Comparison of ENCODE assay signal across 1 cellular context in genomic region chr12:110117948-110118685, GRCh38.
TF ChIP-seq lines count a peak whose summit lies in the region.

No MANE protein-coding gene starts in this region.

TF ChIP-seq in HepG2, 621 proteins besides CTCF, POLR2A, EP300 and RAD21 (continued from another document and continues in another):
- no peak for TF ChIP-seq SOX6 (IDR thresholded peaks at IDR 0.05)
- 0 out of 2 replicates have a peak, but pooled peaks have one; percentile 16 for TF ChIP-seq SOX6 (CRISPR knock-in tag; IDR thresholded peaks at IDR 0.05)
- peak; percentile 18; the same call in 1 of the 2 replicates for TF ChIP-seq GABPB1 (CRISPR knock-in tag; IDR thresholded peaks at IDR 0.05)
- TF ChIP-seq KDM6A (CRISPR knock-in tag; IDR thresholded peaks at IDR 0.05; ENCODE audit: low read depth): no peak
- peak; percentile 24; the same call in 1 of the 2 replicates for TF ChIP-seq KAT8 (CRISPR knock-in tag; IDR thresholded peaks at IDR 0.05)
- TF ChIP-seq, protein P1, sequence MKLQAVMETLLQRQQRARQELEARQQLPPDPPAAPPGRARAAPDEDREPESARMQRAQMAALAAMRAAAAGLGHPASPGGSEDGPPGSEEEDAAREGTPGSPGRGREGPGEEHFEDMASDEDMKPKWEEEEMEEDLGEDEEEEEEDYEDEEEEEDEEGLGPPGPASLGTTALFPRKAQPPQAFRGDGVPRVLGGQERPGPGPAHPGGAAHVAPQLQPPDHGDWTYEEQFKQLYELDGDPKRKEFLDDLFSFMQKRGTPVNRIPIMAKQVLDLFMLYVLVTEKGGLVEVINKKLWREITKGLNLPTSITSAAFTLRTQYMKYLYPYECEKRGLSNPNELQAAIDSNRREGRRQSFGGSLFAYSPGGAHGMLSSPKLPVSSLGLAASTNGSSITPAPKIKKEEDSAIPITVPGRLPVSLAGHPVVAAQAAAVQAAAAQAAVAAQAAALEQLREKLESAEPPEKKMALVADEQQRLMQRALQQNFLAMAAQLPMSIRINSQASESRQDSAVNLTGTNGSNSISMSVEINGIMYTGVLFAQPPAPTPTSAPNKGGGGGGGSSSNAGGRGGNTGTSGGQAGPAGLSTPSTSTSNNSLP (IDR thresholded peaks at IDR 0.05; ENCODE audit: low read depth, low read length): no peak
- TF ChIP-seq ZNF503 (CRISPR knock-in tag; IDR thresholded peaks at IDR 0.05): no peak
- TF ChIP-seq ZNF501 (CRISPR knock-in tag; IDR thresholded peaks at IDR 0.05): no peak
- TF ChIP-seq KLF15 (CRISPR knock-in tag; IDR thresholded peaks at IDR 0.05; ENCODE audit: borderline replicate concordance): no peak
- TF ChIP-seq FOXA3 (CRISPR knock-in tag; IDR thresholded peaks at IDR 0.05): peak; percentile 63
- TF ChIP-seq, protein P2, sequence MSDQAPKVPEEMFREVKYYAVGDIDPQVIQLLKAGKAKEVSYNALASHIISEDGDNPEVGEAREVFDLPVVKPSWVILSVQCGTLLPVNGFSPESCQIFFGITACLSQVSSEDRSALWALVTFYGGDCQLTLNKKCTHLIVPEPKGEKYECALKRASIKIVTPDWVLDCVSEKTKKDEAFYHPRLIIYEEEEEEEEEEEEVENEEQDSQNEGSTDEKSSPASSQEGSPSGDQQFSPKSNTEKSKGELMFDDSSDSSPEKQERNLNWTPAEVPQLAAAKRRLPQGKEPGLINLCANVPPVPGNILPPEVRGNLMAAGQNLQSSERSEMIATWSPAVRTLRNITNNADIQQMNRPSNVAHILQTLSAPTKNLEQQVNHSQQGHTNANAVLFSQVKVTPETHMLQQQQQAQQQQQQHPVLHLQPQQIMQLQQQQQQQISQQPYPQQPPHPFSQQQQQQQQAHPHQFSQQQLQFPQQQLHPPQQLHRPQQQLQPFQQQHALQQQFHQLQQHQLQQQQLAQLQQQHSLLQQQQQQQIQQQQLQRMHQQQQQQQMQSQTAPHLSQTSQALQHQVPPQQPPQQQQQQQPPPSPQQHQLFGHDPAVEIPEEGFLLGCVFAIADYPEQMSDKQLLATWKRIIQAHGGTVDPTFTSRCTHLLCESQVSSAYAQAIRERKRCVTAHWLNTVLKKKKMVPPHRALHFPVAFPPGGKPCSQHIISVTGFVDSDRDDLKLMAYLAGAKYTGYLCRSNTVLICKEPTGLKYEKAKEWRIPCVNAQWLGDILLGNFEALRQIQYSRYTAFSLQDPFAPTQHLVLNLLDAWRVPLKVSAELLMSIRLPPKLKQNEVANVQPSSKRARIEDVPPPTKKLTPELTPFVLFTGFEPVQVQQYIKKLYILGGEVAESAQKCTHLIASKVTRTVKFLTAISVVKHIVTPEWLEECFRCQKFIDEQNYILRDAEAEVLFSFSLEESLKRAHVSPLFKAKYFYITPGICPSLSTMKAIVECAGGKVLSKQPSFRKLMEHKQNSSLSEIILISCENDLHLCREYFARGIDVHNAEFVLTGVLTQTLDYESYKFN (CRISPR knock-in tag; conservative IDR thresholded peaks at IDR 0.05): peak; percentile 53
- TF ChIP-seq ELF3 (CRISPR knock-in tag; IDR thresholded peaks at IDR 0.05): peak; percentile 59
- no peak for TF ChIP-seq HNRNPUL1 (IDR thresholded peaks at IDR 0.05; ENCODE audit: low read depth, low read length)
- TF ChIP-seq TCF12 (IDR thresholded peaks at IDR 0.05): no peak
- TF ChIP-seq TCF12 (CRISPR knock-in tag; IDR thresholded peaks at IDR 0.05): no peak
- no peak for TF ChIP-seq JUN (CRISPR knock-in tag; IDR thresholded peaks at IDR 0.05)
- TF ChIP-seq ZNF780A (CRISPR knock-in tag; IDR thresholded peaks at IDR 0.05): no peak
- TF ChIP-seq KLF12 (CRISPR knock-in tag; IDR thresholded peaks at IDR 0.05; ENCODE audit: borderline replicate concordance): no peak
- TF ChIP-seq SAP130 (CRISPR knock-in tag; IDR thresholded peaks at IDR 0.05; ENCODE audit: low read depth): peak; percentile 42
- TF ChIP-seq, protein P3, sequence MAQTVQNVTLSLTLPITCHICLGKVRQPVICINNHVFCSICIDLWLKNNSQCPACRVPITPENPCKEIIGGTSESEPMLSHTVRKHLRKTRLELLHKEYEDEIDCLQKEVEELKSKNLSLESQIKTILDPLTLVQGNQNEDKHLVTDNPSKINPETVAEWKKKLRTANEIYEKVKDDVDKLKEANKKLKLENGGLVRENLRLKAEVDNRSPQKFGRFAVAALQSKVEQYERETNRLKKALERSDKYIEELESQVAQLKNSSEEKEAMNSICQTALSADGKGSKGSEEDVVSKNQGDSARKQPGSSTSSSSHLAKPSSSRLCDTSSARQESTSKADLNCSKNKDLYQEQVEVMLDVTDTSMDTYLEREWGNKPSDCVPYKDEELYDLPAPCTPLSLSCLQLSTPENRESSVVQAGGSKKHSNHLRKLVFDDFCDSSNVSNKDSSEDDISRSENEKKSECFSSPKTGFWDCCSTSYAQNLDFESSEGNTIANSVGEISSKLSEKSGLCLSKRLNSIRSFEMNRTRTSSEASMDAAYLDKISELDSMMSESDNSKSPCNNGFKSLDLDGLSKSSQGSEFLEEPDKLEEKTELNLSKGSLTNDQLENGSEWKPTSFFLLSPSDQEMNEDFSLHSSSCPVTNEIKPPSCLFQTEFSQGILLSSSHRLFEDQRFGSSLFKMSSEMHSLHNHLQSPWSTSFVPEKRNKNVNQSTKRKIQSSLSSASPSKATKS (CRISPR knock-in tag; IDR thresholded peaks at IDR 0.05): no peak
- no peak for TF ChIP-seq SRSF9 (IDR thresholded peaks at IDR 0.05; ENCODE audit: borderline replicate concordance, insufficient read depth, low read depth, low read length, poor library complexity, severe bottlenecking)
- 0 out of 2 replicates have a peak, but pooled peaks have one; percentile 34 for TF ChIP-seq MED1 (CRISPR knock-in tag; IDR thresholded peaks at IDR 0.05)
- peak; percentile 45; the same call in 1 of the 2 replicates for TF ChIP-seq ELF1 (CRISPR knock-in tag; IDR thresholded peaks at IDR 0.05)
- TF ChIP-seq ZSCAN29 (CRISPR knock-in tag; conservative IDR thresholded peaks at IDR 0.05): 0 out of 2 replicates have a peak, but pooled peaks have one; percentile 35
- peak; percentile 32; the same call in 1 of the 2 replicates for TF ChIP-seq SALL1 (CRISPR knock-in tag; IDR thresholded peaks at IDR 0.05)
- TF ChIP-seq ZNF432 (CRISPR knock-in tag; IDR thresholded peaks at IDR 0.05; ENCODE audit: borderline replicate concordance): no peak
- no peak for TF ChIP-seq KDM2A (CRISPR knock-in tag; IDR thresholded peaks at IDR 0.05; ENCODE audit: borderline replicate concordance, low read depth)
- TF ChIP-seq, protein P4, sequence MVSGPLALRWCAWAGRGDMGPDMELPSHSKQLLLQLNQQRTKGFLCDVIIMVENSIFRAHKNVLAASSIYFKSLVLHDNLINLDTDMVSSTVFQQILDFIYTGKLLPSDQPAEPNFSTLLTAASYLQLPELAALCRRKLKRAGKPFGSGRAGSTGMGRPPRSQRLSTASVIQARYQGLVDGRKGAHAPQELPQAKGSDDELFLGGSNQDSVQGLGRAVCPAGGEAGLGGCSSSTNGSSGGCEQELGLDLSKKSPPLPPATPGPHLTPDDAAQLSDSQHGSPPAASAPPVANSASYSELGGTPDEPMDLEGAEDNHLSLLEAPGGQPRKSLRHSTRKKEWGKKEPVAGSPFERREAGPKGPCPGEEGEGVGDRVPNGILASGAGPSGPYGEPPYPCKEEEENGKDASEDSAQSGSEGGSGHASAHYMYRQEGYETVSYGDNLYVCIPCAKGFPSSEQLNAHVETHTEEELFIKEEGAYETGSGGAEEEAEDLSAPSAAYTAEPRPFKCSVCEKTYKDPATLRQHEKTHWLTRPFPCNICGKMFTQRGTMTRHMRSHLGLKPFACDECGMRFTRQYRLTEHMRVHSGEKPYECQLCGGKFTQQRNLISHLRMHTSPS (CRISPR knock-in tag; IDR thresholded peaks at IDR 0.05; ENCODE audit: low read depth): no peak
- no peak for TF ChIP-seq MXD3 (CRISPR knock-in tag; IDR thresholded peaks at IDR 0.05)
- TF ChIP-seq, protein P5, sequence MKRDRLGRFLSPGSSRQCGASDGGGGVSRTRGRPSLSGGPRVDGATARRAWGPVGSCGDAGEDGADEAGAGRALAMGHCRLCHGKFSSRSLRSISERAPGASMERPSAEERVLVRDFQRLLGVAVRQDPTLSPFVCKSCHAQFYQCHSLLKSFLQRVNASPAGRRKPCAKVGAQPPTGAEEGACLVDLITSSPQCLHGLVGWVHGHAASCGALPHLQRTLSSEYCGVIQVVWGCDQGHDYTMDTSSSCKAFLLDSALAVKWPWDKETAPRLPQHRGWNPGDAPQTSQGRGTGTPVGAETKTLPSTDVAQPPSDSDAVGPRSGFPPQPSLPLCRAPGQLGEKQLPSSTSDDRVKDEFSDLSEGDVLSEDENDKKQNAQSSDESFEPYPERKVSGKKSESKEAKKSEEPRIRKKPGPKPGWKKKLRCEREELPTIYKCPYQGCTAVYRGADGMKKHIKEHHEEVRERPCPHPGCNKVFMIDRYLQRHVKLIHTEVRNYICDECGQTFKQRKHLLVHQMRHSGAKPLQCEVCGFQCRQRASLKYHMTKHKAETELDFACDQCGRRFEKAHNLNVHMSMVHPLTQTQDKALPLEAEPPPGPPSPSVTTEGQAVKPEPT (CRISPR knock-in tag; IDR thresholded peaks at IDR 0.05; ENCODE audit: low read depth): no peak
- TF ChIP-seq RXRB (CRISPR knock-in tag; IDR thresholded peaks at IDR 0.05; ENCODE audit: borderline replicate concordance): peak; percentile 16; the same call in 1 of the 2 replicates
- TF ChIP-seq PRDM4 (CRISPR knock-in tag; IDR thresholded peaks at IDR 0.05; ENCODE audit: borderline replicate concordance): no peak
- TF ChIP-seq PRDM15 (CRISPR knock-in tag; IDR thresholded peaks at IDR 0.05): peak; percentile 68; the same call in 1 of the 2 replicates
- TF ChIP-seq FOXA1 (IDR thresholded peaks at IDR 0.05): no peak
- peak; percentile 57 for TF ChIP-seq FOXA1 (CRISPR knock-in tag; IDR thresholded peaks at IDR 0.05)
- no peak for TF ChIP-seq GABPA (IDR thresholded peaks at IDR 0.05; ENCODE audit: low read depth, low read length)
- TF ChIP-seq GABPA (CRISPR knock-in tag; IDR thresholded peaks at IDR 0.05; ENCODE audit: low read depth): peak; percentile 66
- TF ChIP-seq RAD51 (IDR thresholded peaks at IDR 0.05; ENCODE audit: borderline replicate concordance): no peak
- 0 out of 2 replicates have a peak, but pooled peaks have one; percentile 17 for TF ChIP-seq NFYC (CRISPR knock-in tag; IDR thresholded peaks at IDR 0.05)
